In the genomic region with DNA sequence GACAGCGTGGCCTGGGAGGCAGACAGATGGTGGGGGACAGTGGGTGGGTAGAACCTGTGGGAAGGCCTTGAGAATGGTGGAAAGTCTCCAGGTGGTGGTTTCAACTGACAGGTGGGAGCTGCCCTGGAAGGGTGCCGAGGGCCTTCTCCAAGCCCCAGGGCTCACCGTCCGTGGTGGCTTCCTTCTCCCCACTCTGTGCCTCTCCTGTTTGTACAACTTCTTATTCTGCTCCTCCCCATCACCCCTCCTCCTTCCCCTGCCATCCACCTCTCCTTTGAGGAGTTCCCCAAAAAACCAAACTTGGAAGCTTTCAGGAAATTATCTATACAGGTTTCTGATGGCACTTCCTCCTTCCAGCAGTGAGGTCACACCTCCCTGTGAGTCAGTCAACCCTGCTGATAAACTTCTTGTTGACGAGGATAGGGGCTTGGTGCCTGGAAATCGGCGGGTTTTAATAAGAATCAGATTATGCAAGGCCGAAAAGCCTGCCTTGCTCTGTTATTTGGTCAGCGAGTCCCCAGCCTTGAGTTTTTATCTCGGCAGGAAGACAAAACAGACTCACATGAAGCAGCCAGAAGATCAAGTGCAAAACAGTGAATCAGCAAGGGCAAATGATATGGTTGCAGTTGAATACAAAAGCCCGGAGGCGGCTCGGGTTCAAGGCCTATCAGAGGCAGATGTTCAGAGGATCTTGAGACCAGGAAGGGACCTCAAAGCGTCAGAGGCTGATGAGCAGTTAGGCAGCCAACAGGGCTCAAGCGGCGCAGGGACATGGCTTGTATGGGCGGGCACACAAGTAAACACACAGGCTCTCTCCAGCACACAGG, we compare ENCODE assay signal across 1 cellular context.
TF ChIP-seq lines count a peak whose summit lies in the region.

No MANE protein-coding gene starts in this region.

TF ChIP-seq in K562, 482 proteins besides CTCF, POLR2A, EP300 and RAD21 (continued from another document):
- TF ChIP-seq JUN (IDR thresholded peaks at IDR 0.05; ENCODE audit: borderline replicate concordance, low read depth, low read length) (peak; percentile 90), JUN (CRISPR knock-in tag; IDR thresholded peaks at IDR 0.05; ENCODE audit: borderline replicate concordance) (no peak), PRMT5 (CRISPR knock-in tag; IDR thresholded peaks at IDR 0.05) (no peak), ZNF445 (CRISPR knock-in tag; IDR thresholded peaks at IDR 0.05; ENCODE audit: low read depth) (no peak), GABPB2 (CRISPR knock-in tag; conservative IDR thresholded peaks at IDR 0.05) (no peak)
